9 cellular contexts compared by ENCODE assay signal in genomic region chr4:159077702-159078495, GRCh38. TPM values are rescaled to one million over a fixed set of nuclear protein-coding genes. Genes with fewer than 3 reads are reported as not detected.
A peak's percentile ranks its signal among the peaks of the same experiment; 100 is the strongest.
DNase-seq lines count a peak whose midpoint lies in the region; ATAC-seq lines count a peak whose summit lies in the region.
"Had no signal": no experiment of that assay in that cellular context is flagged by ENCODE, and none has a peak within 500 bp of the region (broad histone marks: within the 10 kb centered on the region; RNA-seq: fewer than 3 reads in every experiment).

No MANE protein-coding gene starts in this region.

- peak overlapping the region; percentile 6 for H3K27ac Mint-ChIP-seq in activated CD4-positive, alpha-beta T cell treated with anti-CD3 and anti-CD28 coated beads, Interleukin-2, amount 10 ng/mL, durations not matched to agents 24 days and 14 days

- no peak overlapping the region for H3K4me3 ChIP-seq in neuronal stem cell (ENCODE audit: low read length in 2 of 2)

- H3K27ac ChIP-seq in neuronal stem cell (replicated peaks; ENCODE audit: low read length), result no peak overlapping the region
- H3K27ac ChIP-seq: C4-2B had no signal

- peaks cover 10% of the 10 kb centered on the region for H3K4me1 Mint-ChIP-seq in activated CD4-positive, alpha-beta T cell treated with anti-CD3 and anti-CD28 coated beads, Interleukin-2, amount 10 ng/mL, durations not matched to agents 24 days and 14 days

- no peak overlapping the region for H2BK5ac ChIP-seq in neuronal stem cell (ENCODE audit: low read length)

- H3K18ac ChIP-seq in neuronal stem cell (ENCODE audit: low read length), result no peak overlapping the region

- no peak overlapping the region for H3K14ac ChIP-seq in neuronal stem cell (ENCODE audit: low read length)

- no peaks in the 10 kb centered on the region for H3K36me3 ChIP-seq in neuronal stem cell (replicated peaks in 1 of 2; ENCODE audit: control insufficient read depth in 2 of 2, insufficient read depth in 2 of 2, low read length in 2 of 2)

- no peak overlapping the region for H3K23ac ChIP-seq in neuronal stem cell (ENCODE audit: low read depth, low read length, poor library complexity)

- ATAC-seq in HG02973 (IDR thresholded peaks at IDR 0.05; ENCODE audit: unreplicated experiment), result peak; percentile 95

- no peak overlapping the region for H2BK120ac ChIP-seq in neuronal stem cell (ENCODE audit: low read depth, low read length)

- no peak overlapping the region for H2AFZ ChIP-seq in neuronal stem cell (ENCODE audit: low read length)

- no peak for DNase-seq in activated CD4-positive, alpha-beta T cell treated with anti-CD3 and anti-CD28 coated beads, Interleukin-2, amount 10 ng/mL, durations not matched to agents 24 days and 14 days
- no peak for DNase-seq in activated CD4-positive, alpha-beta T cell treated with anti-CD3 and anti-CD28 coated beads, Interleukin-2, amount 50 U/mL, for 1 hour
- DNase-seq in RPMI7951 (ENCODE audit: low read depth) (peak; percentile 56), myocyte (ENCODE audit: low read depth) (peak; percentile 24), neuronal stem cell (ENCODE audit: low spot score) (no peak), Kasumi-1 (lab: John Stamatoyannopoulos, UW) (no peak), kidney glomerular epithelial cell (lab: John Stamatoyannopoulos, UW) (no peak)

- no peak overlapping the region for H4K8ac ChIP-seq in neuronal stem cell (ENCODE audit: low read depth, low read length)

- no peaks in the 10 kb centered on the region for H3K27me3 ChIP-seq in neuronal stem cell (ENCODE audit: control insufficient read depth in 3 of 3, insufficient read depth in 3 of 3, low read depth in 1 of 3, low read length in 3 of 3)

- no peak overlapping the region for H4K91ac ChIP-seq in neuronal stem cell (ENCODE audit: low read depth, low read length, poor library complexity)

- H2BK15ac ChIP-seq in neuronal stem cell (ENCODE audit: low read length), result no peak overlapping the region

- intact Hi-C loops in activated CD4-positive, alpha-beta T cell treated with anti-CD3 and anti-CD28 coated beads, Interleukin-2, amount 10 ng/mL, durations not matched to agents 24 days and 14 days (cut with micrococcal nuclease), result loop anchor here (1.0 kb wide), 5 partner anchors 23 to 407 kb away; partner anchors contain the start of gene C4orf46

- H3K4me1 ChIP-seq in neuronal stem cell (ENCODE audit: control insufficient read depth in 2 of 2, insufficient read depth in 1 of 2, low read depth in 1 of 2, low read length in 2 of 2), result no peaks in the 10 kb centered on the region

- H3K79me1 ChIP-seq in neuronal stem cell (ENCODE audit: low read depth, low read length), result no peaks in the 10 kb centered on the region

- no peaks in the 10 kb centered on the region for H3K9me3 ChIP-seq in neuronal stem cell (replicated peaks in 1 of 2; ENCODE audit: control insufficient read depth in 2 of 2, insufficient read depth in 1 of 2, low read depth in 1 of 2, low read length in 2 of 2)

- no peak overlapping the region for H2BK12ac ChIP-seq in neuronal stem cell (ENCODE audit: low read length)

- H3K4me2 ChIP-seq in neuronal stem cell (ENCODE audit: insufficient read depth, low read length, poor library complexity, severe bottlenecking), result no peak overlapping the region

- H3K9ac ChIP-seq in neuronal stem cell (ENCODE audit: low read depth, low read length, poor library complexity), result no peak overlapping the region

- no peaks in the 10 kb centered on the region for H3K36me3 Mint-ChIP-seq in activated CD4-positive, alpha-beta T cell treated with anti-CD3 and anti-CD28 coated beads, Interleukin-2, amount 10 ng/mL, durations not matched to agents 24 days and 14 days (ENCODE audit: low read depth)

- no peak overlapping the region for H2AK5ac ChIP-seq in neuronal stem cell (ENCODE audit: low read depth, low read length)

- no peak overlapping the region for H3K4ac ChIP-seq in neuronal stem cell (ENCODE audit: low read length)

- no peaks in the 10 kb centered on the region for H3K27me3 Mint-ChIP-seq in activated CD4-positive, alpha-beta T cell treated with anti-CD3 and anti-CD28 coated beads, Interleukin-2, amount 10 ng/mL, durations not matched to agents 24 days and 14 days

- 100% methylated on average over 1 of the region's 6 CpGs; no CpG with 5 or more reads in 1 of the 2 donors for WGBS in neuronal stem cell (ENCODE audit: extremely low coverage in 2 of 2, insufficient read length in 2 of 2, insufficient replicate concordance in 1 of 2), 2 donors

- peak overlapping the region; percentile 16 for H3K4me3 Mint-ChIP-seq in activated CD4-positive, alpha-beta T cell treated with anti-CD3 and anti-CD28 coated beads, Interleukin-2, amount 10 ng/mL, durations not matched to agents 24 days and 14 days

- peaks cover 3% of the 10 kb centered on the region for H3K9me3 Mint-ChIP-seq in activated CD4-positive, alpha-beta T cell treated with anti-CD3 and anti-CD28 coated beads, Interleukin-2, amount 10 ng/mL, durations not matched to agents 24 days and 14 days

RNA-seq across cellular contexts. Expression of gene RAPGEF2, which starts 25.0 kb away (rescaled TPM):
- 27.1 and 32.0 TPM in 2 replicates for total RNA-seq in activated CD4-positive, alpha-beta T cell treated with anti-CD3 and anti-CD28 coated beads, Interleukin-2, amount 10 ng/mL, durations not matched to agents 24 days and 14 days
- 12.7 and 12.9 TPM in 2 replicates for total RNA-seq in RPMI7951 (2014; rRNA removed; shearing (Covaris generic))
- total RNA-seq in myocyte, result 16.2 and 17.6 TPM in 2 replicates
- polyA plus RNA-seq in myocyte (2012), result 10.0 TPM
- 19.0 TPM for polyA plus RNA-seq in neuronal stem cell (2013, experiment 1 of 2)
- 19.5 TPM for polyA plus RNA-seq in neuronal stem cell (2013, experiment 2 of 2)

Comparison
In these comparisons a context has a peak if more than half of its experiments do, and no peak if none do; other contexts are left out.
1. DNase-seq: peak in RPMI7951 (single experiment) and myocyte (single experiment); none in activated CD4-positive, alpha-beta T cell treated with anti-CD3 and anti-CD28 coated beads, Interleukin-2, amount 10 ng/mL, durations not matched to agents 24 days and 14 days (single experiment), activated CD4-positive, alpha-beta T cell treated with anti-CD3 and anti-CD28 coated beads, Interleukin-2, amount 50 U/mL, for 1 hour (single experiment), neuronal stem cell (single experiment), Kasumi-1 (0 of 2) and kidney glomerular epithelial cell (single experiment).